21 cellular contexts compared by ENCODE assay signal in the genomic region with DNA sequence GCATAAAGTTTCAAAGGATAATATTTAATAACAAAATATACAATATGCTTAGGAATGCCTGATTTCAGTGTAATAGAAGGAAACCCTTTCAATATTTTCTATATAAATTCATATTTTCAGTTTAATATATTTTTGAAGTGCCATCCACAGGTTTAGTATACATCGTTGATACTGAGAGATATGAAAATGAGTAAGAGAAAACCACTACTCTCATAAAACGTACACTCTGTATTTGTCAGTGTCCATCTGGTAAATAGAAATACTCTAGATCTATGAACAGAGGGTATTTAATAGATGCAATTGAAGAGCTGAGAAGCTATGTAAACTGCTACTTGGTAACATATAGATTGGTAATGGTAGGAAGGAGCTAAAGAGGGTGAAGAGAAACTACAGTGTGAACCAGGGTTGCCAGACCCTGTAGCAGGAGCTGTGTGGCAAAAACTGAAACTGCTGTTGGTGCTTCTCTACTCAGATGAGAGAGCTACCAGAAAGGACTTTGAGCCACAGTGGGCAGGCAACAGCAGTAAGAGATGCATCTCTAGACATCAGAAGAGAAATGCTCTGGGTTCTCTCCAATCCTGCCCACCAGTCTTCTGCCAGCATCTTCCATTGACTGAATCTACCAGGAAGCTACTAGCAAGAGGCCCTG.
DNase-seq lines count a peak whose midpoint lies in the region; ATAC-seq, FAIRE-seq and TF ChIP-seq lines count a peak whose summit lies in the region.
"Had no signal": no experiment of that assay in that cellular context is flagged by ENCODE, and none has a peak within 500 bp of the region (broad histone marks: within the 10 kb centered on the region; RNA-seq: fewer than 3 reads in every experiment).

No MANE protein-coding gene starts in this region.

- ATAC-seq in GM18858 (IDR thresholded peaks at IDR 0.05; ENCODE audit: unreplicated experiment) (peak; percentile 79), GM21367 (IDR thresholded peaks at IDR 0.05; ENCODE audit: unreplicated experiment) (peak; percentile 97), HG03060 (IDR thresholded peaks at IDR 0.05; ENCODE audit: low read depth, unreplicated experiment) (peak; percentile 99), GM12878 (peak; percentile 80), esophagus mucosa (no peak)
- ATAC-seq: activated CD4-positive, alpha-beta T cell treated with anti-CD3 and anti-CD28 coated beads for 36 hours; HCT116 had no signal

- H3K27me3 ChIP-seq in GM12878 (replicated peaks in 1 of 2; ENCODE audit: control insufficient read depth in 2 of 2, insufficient read depth in 2 of 2, low read length in 1 of 2) (no peaks in the 10 kb centered on the region), endodermal cell (ENCODE audit: control insufficient read depth, insufficient read depth, low read length, poor library complexity, severe bottlenecking) (no peaks in the 10 kb centered on the region), tibial artery (no peaks in the 10 kb centered on the region)
- H3K27me3 ChIP-seq: neural progenitor cell had no signal

- H3K4me1 ChIP-seq in GM12878 (ENCODE audit: control insufficient read depth, insufficient read depth, low read length) (no peaks in the 10 kb centered on the region), endodermal cell (ENCODE audit: control insufficient read depth, insufficient read depth, low read length) (no peaks in the 10 kb centered on the region), tibial artery (no peaks in the 10 kb centered on the region)
- H3K4me1 ChIP-seq: neural progenitor cell had no signal

- no peak for TF ChIP-seq POLR2A in GM12878 (IDR thresholded peaks at IDR 0.05; ENCODE audit: low read depth, low read length)

- POLR2A ChIA-PET in GM12878 (lab: Charles Lee): no interaction called here

- in situ Hi-C loops in GM12878 (cut with MboI): no loop called here

- no peak for TF ChIP-seq CTCF in GM12878 (IDR thresholded peaks at IDR 0.05 in 2 of 3, conservative IDR thresholded peaks at IDR 0.05 in 1 of 3; ENCODE audit: control insufficient read depth in 2 of 3, extremely low read depth in 1 of 3, insufficient read depth in 1 of 3, low read depth in 3 of 3, low read length in 3 of 3)
- no peak for TF ChIP-seq CTCF in endodermal cell (conservative IDR thresholded peaks at IDR 0.05)
- no peak for TF ChIP-seq CTCF in tibial artery (IDR thresholded peaks at IDR 0.05)

- H3K9me3 ChIP-seq in GM12878 (replicated peaks; ENCODE audit: control insufficient read depth, insufficient read depth, low read length): no peaks in the 10 kb centered on the region
- peaks cover 7% of the 10 kb centered on the region for H3K9me3 ChIP-seq in endodermal cell (ENCODE audit: control insufficient read depth, low read length)
- peaks cover 0 to 3% (median 0%) of the 10 kb centered on the region in 3 donors for H3K9me3 ChIP-seq in tibial artery

- RAD21 ChIA-PET in GM12878 (lab: Charles Lee; ENCODE audit: unreplicated experiment): no interaction called here

- no peaks in the 10 kb centered on the region for H4K20me1 ChIP-seq in GM12878 (ENCODE audit: control insufficient read depth, insufficient read depth)

- CTCF ChIA-PET in GM12878 (lab: Yijun Ruan, JAX): interaction anchor here (1.0 to 1.9 kb wide), 2 partner anchors 22 to 54 kb away, joined by 3 to 5 read pairs; no protein-coding TSS in a partner anchor

- peaks cover 3% of the 10 kb centered on the region for H3K36me3 Mint-ChIP-seq in endodermal cell (ENCODE audit: low read depth)
- H3K36me3 Mint-ChIP-seq: mesothelial cell of epicardium, neural progenitor cell had no signal

- no peaks in the 10 kb centered on the region for H3K4me1 Mint-ChIP-seq in endodermal cell
- H3K4me1 Mint-ChIP-seq: activated CD4-positive, alpha-beta T cell treated with anti-CD3 and anti-CD28 coated beads for 36 hours; mesothelial cell of epicardium; neural progenitor cell had no signal

- H3K9me3 Mint-ChIP-seq in endodermal cell: peaks cover 18% of the 10 kb centered on the region

- no peak overlapping the region for H3K4me3 Mint-ChIP-seq in endodermal cell
- H3K4me3 Mint-ChIP-seq: activated CD4-positive, alpha-beta T cell treated with anti-CD3 and anti-CD28 coated beads for 36 hours; CD4-positive, alpha-beta T cell; mesothelial cell of epicardium; neural progenitor cell; stimulated activated naive CD8-positive, alpha-beta T cell treated with anti-CD3 and anti-CD28 coated beads, Interleukin-15, Interleukin-2, amounts not matched to agents 100 ng/mL and 50 ng/mL, for 24 hours had no signal

- TF ChIP-seq RAD21 in GM12878 (IDR thresholded peaks at IDR 0.05; ENCODE audit: insufficient read depth, low read depth, low read length): no peak

- no peak overlapping the region for H3K9ac ChIP-seq in GM12878 (ENCODE audit: control insufficient read depth, insufficient read depth, low read length)
- no peak overlapping the region for H3K9ac ChIP-seq in endodermal cell (ENCODE audit: extremely low read depth, low read length, poor library complexity, severe bottlenecking)
- H3K9ac ChIP-seq: neural progenitor cell had no signal

- no peak for TF ChIP-seq EP300 in GM12878 (IDR thresholded peaks at IDR 0.05; ENCODE audit: borderline replicate concordance in 1 of 2, control insufficient read depth in 1 of 2, low read depth in 2 of 2, low read length in 2 of 2)

- H3K4me2 ChIP-seq in GM12878 (ENCODE audit: control insufficient read depth, insufficient read depth): no peak overlapping the region
- H3K4me2 ChIP-seq: neural progenitor cell had no signal

- DNase-seq in GM12878 (ENCODE audit: low read depth, low spot score) (no peak), endodermal cell (no peak), tibial artery (no peak)
- no peak for DNase-seq in activated CD4-positive, alpha-beta T cell treated with anti-CD3 and anti-CD28 coated beads for 48 hours
- DNase-seq: activated CD4-positive, alpha-beta T cell treated with anti-CD3 and anti-CD28 coated beads for 36 hours; activated CD8-positive, alpha-beta memory T cell treated with anti-CD3 and anti-CD28 coated beads, Interleukin-2, amount 50 U/mL, for 4 hours; activated naive CD4-positive, alpha-beta T cell; CD4-positive, alpha-beta T cell; NCI-H187 treated with DMSO at 0.1 percent for 48 hours; NCI-H510A; T-helper 9 cell had no signal

- intact Hi-C loops in GM12878 (cut with micrococcal nuclease; ENCODE audit: unreplicated experiment): no loop called here
- intact Hi-C loops in tibial artery (cut with DNase I; ENCODE audit: low total_unique reads): no loop called here

- BruUV-seq in GM12878 (replicated peaks; lab: Mats Ljungman, UMichigan): no TSS peak

- no peaks in the 10 kb centered on the region for H3K27me3 Mint-ChIP-seq in endodermal cell (ENCODE audit: insufficient read depth)
- H3K27me3 Mint-ChIP-seq: activated CD4-positive, alpha-beta T cell treated with anti-CD3 and anti-CD28 coated beads for 36 hours; CD4-positive, alpha-beta T cell had no signal

- H3K27ac ChIP-seq in GM12878 (ENCODE audit: control insufficient read depth, insufficient read depth) (no peak overlapping the region), endodermal cell (ENCODE audit: low read depth, low read length) (no peak overlapping the region), tibial artery (no peak overlapping the region)
- H3K27ac ChIP-seq: neural progenitor cell had no signal

- no peaks in the 10 kb centered on the region for H3K79me2 ChIP-seq in GM12878 (ENCODE audit: control insufficient read depth, insufficient read depth, low read length)

- H2AFZ ChIP-seq in GM12878 (ENCODE audit: control insufficient read depth, low read depth, low read length): no peak overlapping the region
- H2AFZ ChIP-seq: neural progenitor cell had no signal

- 3% methylated on average over 2 of the region's 2 CpGs for WGBS in GM12878 (ENCODE audit: insufficient coverage, insufficient replicate concordance, low lambda C conversion rate, missing lambda C conversion rate)
- 80 to 100% methylated on average over 1 of the region's 2 CpGs for WGBS in endodermal cell (ENCODE audit: insufficient coverage in 1 of 2, insufficient read length in 1 of 2), 2 experiments

- H3K4me3 ChIP-seq in GM12878 (no peak overlapping the region), endodermal cell (ENCODE audit: low read length) (no peak overlapping the region), tibial artery (no peak overlapping the region)
- H3K4me3 ChIP-seq: neural progenitor cell had no signal

- SMC1A ChIA-PET in GM12878 (lab: Charles Lee; ENCODE audit: uncharacterized antibody, unreplicated experiment): interaction anchor here (0.9 to 2.4 kb wide), 3 partner anchors 8 to 51 kb away, joined by 3 to 11 read pairs (median 5); no protein-coding TSS in a partner anchor

- H3K36me3 ChIP-seq in GM12878 (ENCODE audit: control insufficient read depth in 2 of 2, insufficient read depth in 2 of 2, low read length in 1 of 2) (no peaks in the 10 kb centered on the region), endodermal cell (ENCODE audit: control insufficient read depth, insufficient read depth, low read length) (no peaks in the 10 kb centered on the region), tibial artery (no peaks in the 10 kb centered on the region)
- H3K36me3 ChIP-seq: neural progenitor cell had no signal

- no peak for FAIRE-seq in GM12878 (lab: Jason Lieb, UNC)
- FAIRE-seq: astrocyte, GM19239 had no signal

- no peak overlapping the region for H3K27ac Mint-ChIP-seq in endodermal cell
- H3K27ac Mint-ChIP-seq: activated CD4-positive, alpha-beta T cell treated with anti-CD3 and anti-CD28 coated beads for 36 hours; CD4-positive, alpha-beta T cell; mesothelial cell of epicardium; neural progenitor cell; stimulated activated naive CD8-positive, alpha-beta T cell treated with anti-CD3 and anti-CD28 coated beads, Interleukin-15, Interleukin-2, amounts not matched to agents 100 ng/mL and 50 ng/mL, for 24 hours had no signal

TF ChIP-seq in GM12878, 131 proteins besides CTCF, POLR2A, EP300 and RAD21 (continues in another document):
- TF ChIP-seq DPF2 (IDR thresholded peaks at IDR 0.05) (0 out of 2 replicates have a peak, but pooled peaks have one; percentile 27), BCL11A (IDR thresholded peaks at IDR 0.05; ENCODE audit: low read depth, low read length) (no peak), ATF7 (IDR thresholded peaks at IDR 0.05; ENCODE audit: low read depth) (no peak), YY1 (IDR thresholded peaks at IDR 0.05; ENCODE audit: low read depth, low read length) (no peak), SMAD5 (IDR thresholded peaks at IDR 0.05; ENCODE audit: low read depth) (no peak), TCF3 (IDR thresholded peaks at IDR 0.05; ENCODE audit: borderline replicate concordance, insufficient read depth, low read depth, low read length) (no peak)
